In the genomic region with DNA sequence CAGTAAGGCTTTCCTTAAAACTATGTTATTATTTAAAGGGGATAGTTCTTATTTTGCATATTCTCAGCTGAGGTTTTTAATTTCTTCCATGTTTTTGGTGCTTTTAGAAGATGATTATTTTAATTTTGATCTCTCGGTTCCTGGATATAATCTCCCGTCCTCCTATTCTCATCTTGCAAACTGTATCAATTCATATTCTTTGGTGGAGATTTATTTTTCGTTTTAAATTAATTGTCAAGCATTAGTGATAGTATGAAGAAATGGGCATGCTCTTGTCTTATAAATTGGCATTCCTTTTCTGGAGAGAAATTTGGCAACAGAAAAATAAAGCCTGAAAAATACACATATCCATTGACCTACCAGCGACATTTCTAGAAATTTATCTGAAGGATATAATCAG, we compare ENCODE assay signal across 1 cellular context.
TF ChIP-seq lines count a peak whose summit lies in the region.

No MANE protein-coding gene starts in this region.

TF ChIP-seq in A549, 52 proteins besides CTCF, POLR2A, EP300 and RAD21 (continued from another document):
- TF ChIP-seq, protein P1, sequence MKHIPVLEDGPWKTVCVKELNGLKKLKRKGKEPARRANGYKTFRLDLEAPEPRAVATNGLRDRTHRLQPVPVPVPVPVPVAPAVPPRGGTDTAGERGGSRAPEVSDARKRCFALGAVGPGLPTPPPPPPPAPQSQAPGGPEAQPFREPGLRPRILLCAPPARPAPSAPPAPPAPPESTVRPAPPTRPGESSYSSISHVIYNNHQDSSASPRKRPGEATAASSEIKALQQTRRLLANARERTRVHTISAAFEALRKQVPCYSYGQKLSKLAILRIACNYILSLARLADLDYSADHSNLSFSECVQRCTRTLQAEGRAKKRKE (CRISPR knock-in tag; IDR thresholded peaks at IDR 0.05; ENCODE audit: low read depth): no peak
- TF ChIP-seq JUNB (IDR thresholded peaks at IDR 0.05): no peak
- TF ChIP-seq TP53 (CRISPR knock-in tag; IDR thresholded peaks at IDR 0.05): no peak
- no peak for TF ChIP-seq RARB (CRISPR knock-in tag; IDR thresholded peaks at IDR 0.05)
- no peak for TF ChIP-seq RFX5 (IDR thresholded peaks at IDR 0.05)
- no peak for TF ChIP-seq CBX2 (IDR thresholded peaks at IDR 0.05; ENCODE audit: borderline replicate concordance, low read depth)
- TF ChIP-seq MAZ (IDR thresholded peaks at IDR 0.05; ENCODE audit: borderline replicate concordance, low read depth, low read length): no peak
